In genomic region chr1:182602945-182603645, GRCh38 we compare ENCODE assay signal across 9 cellular contexts. TPM values are rescaled to one million over a fixed set of nuclear protein-coding genes. Genes with fewer than 3 reads are reported as not detected.
DNase-seq lines count a peak whose midpoint lies in the region; ATAC-seq and TF ChIP-seq lines count a peak whose summit lies in the region.
"Had no signal": no experiment of that assay in that cellular context is flagged by ENCODE, and none has a peak within 500 bp of the region (broad histone marks: within the 10 kb centered on the region; RNA-seq: fewer than 3 reads in every experiment).

No MANE protein-coding gene starts in this region.

- H3K4me1 ChIP-seq in iPS-15b (ENCODE audit: control insufficient read depth, insufficient read depth, low read length): peaks cover 11% of the 10 kb centered on the region
- peaks cover 28 to 54% of the 10 kb centered on the region in 2 donors for H3K4me1 ChIP-seq in thyroid gland

- peaks cover 19% of the 10 kb centered on the region for H3K36me3 Mint-ChIP-seq in T-helper 2 cell treated with Interferon-gamma antibody and Interleukin-4, amounts not matched to agents 5 μg/mL and 100 μg/mL, for 36 hours (ENCODE audit: low read depth)

- 4 to 22% methylated on average over 10 of the region's 10 CpGs for WGBS in thyroid gland, 2 donors

- H3K4me1 Mint-ChIP-seq in T-helper 2 cell treated with Interferon-gamma antibody and Interleukin-4, amounts not matched to agents 5 μg/mL and 100 μg/mL, for 36 hours (ENCODE audit: low read depth): peaks cover 27% of the 10 kb centered on the region

- peak; percentile 23 for DNase-seq in activated naive CD4-positive, alpha-beta T cell treated with Interleukin-2 at 50 U/mL for 16 hours
- DNase-seq in activated naive CD4-positive, alpha-beta T cell (lab: John Stamatoyannopoulos, UW): no peak
- DNase-seq in T-helper 2 cell treated with Interferon-gamma antibody and Interleukin-4, amounts not matched to agents 5 μg/mL and 100 μg/mL, for 36 hours (ENCODE audit: low spot score): peak; percentile 66
- DNase-seq in thyroid gland (peak; percentile 69 to 79), NK-92 (lab: John Stamatoyannopoulos, UW; ENCODE audit: unreplicated experiment) (no peak)
- DNase-seq: cortex of kidney had no signal

- H3K9me3 Mint-ChIP-seq in T-helper 2 cell treated with Interferon-gamma antibody and Interleukin-4, amounts not matched to agents 5 μg/mL and 100 μg/mL, for 36 hours: no peaks in the 10 kb centered on the region

- ATAC-seq in HG02642 (IDR thresholded peaks at IDR 0.05; ENCODE audit: poor library complexity, unreplicated experiment): no peak
- no peak for ATAC-seq in HG03139 (IDR thresholded peaks at IDR 0.05; ENCODE audit: unreplicated experiment)

- H3K27ac ChIP-seq in thyroid gland: peak overlapping the region; percentile 86 to 95 (median 90)

- H3K9me3 ChIP-seq in iPS-15b (ENCODE audit: control insufficient read depth, insufficient read depth, low read length) (no peaks in the 10 kb centered on the region), thyroid gland (no peaks in the 10 kb centered on the region)

- peaks cover 47% of the 10 kb centered on the region for H3K27me3 ChIP-seq in iPS-15b (ENCODE audit: control insufficient read depth, insufficient read depth, low read length)
- H3K27me3 ChIP-seq in thyroid gland: no peaks in the 10 kb centered on the region

- H3K4me3 Mint-ChIP-seq in T-helper 2 cell treated with Interferon-gamma antibody and Interleukin-4, amounts not matched to agents 5 μg/mL and 100 μg/mL, for 36 hours: no peak overlapping the region

- intact Hi-C loops in thyroid gland (cut with DNase I): no loop called here

- TF ChIP-seq CTCF in thyroid gland (IDR thresholded peaks at IDR 0.05): no peak

- peaks cover 5% of the 10 kb centered on the region for H3K27me3 Mint-ChIP-seq in T-helper 2 cell treated with Interferon-gamma antibody and Interleukin-4, amounts not matched to agents 5 μg/mL and 100 μg/mL, for 36 hours (ENCODE audit: low read depth)

- H3K9ac ChIP-seq in iPS-15b (ENCODE audit: low read depth, low read length): no peak overlapping the region

- peak in 1 of 2 donors; percentile 56 for TF ChIP-seq POLR2A in thyroid gland (IDR thresholded peaks at IDR 0.05)

- peak overlapping the region; percentile 80 for H3K27ac Mint-ChIP-seq in T-helper 2 cell treated with Interferon-gamma antibody and Interleukin-4, amounts not matched to agents 5 μg/mL and 100 μg/mL, for 36 hours

- H3K4me3 ChIP-seq in iPS-15b (ENCODE audit: low read depth, low read length): peak overlapping the region; percentile 69
- H3K4me3 ChIP-seq in thyroid gland (replicated peaks in 1 of 3): peak overlapping the region; percentile 73 to 94 (median 88)

- H3K36me3 ChIP-seq in iPS-15b (ENCODE audit: control insufficient read depth, insufficient read depth, low read length): peaks cover 16% of the 10 kb centered on the region
- peaks cover 18 to 29% of the 10 kb centered on the region in 2 donors for H3K36me3 ChIP-seq in thyroid gland

RNA-seq across cellular contexts. Expression of gene RGS16, which starts 1.1 kb away (rescaled TPM):
- total RNA-seq in thyroid gland: 10 to 100 TPM; 22.2 to 35.7 (median 29.1) TPM

RNA-seq across cellular contexts. Expression of gene RNASEL, which starts 14.0 kb away (rescaled TPM):
- total RNA-seq in thyroid gland: 10 to 100 TPM; 12.3 to 17.9 (median 15.3) TPM

Comparison
In these comparisons a context has a peak if more than half of its experiments do, and no peak if none do; other contexts are left out.
1. DNase-seq: peak in activated naive CD4-positive, alpha-beta T cell treated with Interleukin-2 at 50 U/mL for 16 hours (single experiment), T-helper 2 cell treated with Interferon-gamma antibody and Interleukin-4, amounts not matched to agents 5 μg/mL and 100 μg/mL, for 36 hours (single experiment) and thyroid gland (2 of 2); none in activated naive CD4-positive, alpha-beta T cell (0 of 4) and NK-92 (single experiment).